In the genomic region with DNA sequence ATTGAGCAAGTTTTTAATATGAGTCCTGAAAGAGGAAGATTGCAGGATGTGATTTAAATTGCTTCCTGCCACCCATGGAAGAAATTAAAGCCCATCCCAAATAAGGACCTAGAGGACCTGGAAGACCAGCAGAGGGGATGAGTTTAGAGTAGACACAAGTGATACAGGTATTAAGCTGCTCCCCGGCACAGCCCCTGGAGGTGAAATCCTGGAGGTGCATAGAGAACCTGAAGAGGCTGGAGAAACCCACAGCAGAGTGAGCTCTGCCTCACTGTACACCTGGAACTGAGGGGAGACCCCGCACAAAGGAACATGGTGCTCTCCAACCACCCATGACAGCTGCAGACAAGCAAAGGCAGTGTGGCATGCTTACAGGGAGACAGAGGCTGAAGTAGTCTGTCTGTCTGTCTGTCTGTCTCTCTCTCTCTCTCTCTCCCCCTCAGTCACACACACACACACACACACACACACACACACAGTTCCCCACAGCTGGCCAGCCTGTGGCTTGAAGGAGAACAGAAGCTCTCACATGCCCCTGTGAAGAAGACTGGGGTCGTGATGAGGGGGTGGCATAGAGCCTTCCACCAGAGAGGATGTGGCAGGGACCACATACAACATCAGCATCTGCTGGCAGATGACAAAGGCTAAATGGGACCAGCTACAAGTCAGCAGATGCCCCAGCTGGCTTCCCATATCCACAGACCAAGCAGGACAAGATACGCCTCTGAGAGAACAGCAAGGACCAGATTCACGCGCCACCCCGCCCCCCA, we compare ENCODE assay signal across 24 cellular contexts. TPM values are rescaled to one million over a fixed set of nuclear protein-coding genes. Genes with fewer than 3 reads are reported as not detected.
A peak's percentile ranks its signal among the peaks of the same experiment; 100 is the strongest.
DNase-seq lines count a peak whose midpoint lies in the region; ATAC-seq and TF ChIP-seq lines count a peak whose summit lies in the region.
"Had no signal": no experiment of that assay in that cellular context is flagged by ENCODE, and none has a peak within 500 bp of the region (broad histone marks: within the 10 kb centered on the region; RNA-seq: fewer than 3 reads in every experiment).

No MANE protein-coding gene starts in this region.

- no peak overlapping the region for H4K5ac ChIP-seq in IMR-90 (ENCODE audit: low read depth, low read length)

- H4K91ac ChIP-seq in IMR-90 (ENCODE audit: insufficient read depth, low read depth, low read length): no peak overlapping the region

- no peak overlapping the region for H3K23ac ChIP-seq in IMR-90 (ENCODE audit: low read depth, low read length)

- no peak overlapping the region for H3K27ac ChIP-seq in IMR-90 (ENCODE audit: insufficient read depth, low read length)
- H3K27ac ChIP-seq: 22Rv1, Peyer's patch, transverse colon had no signal

- peaks cover 2% of the 10 kb centered on the region for H3K4me1 ChIP-seq in IMR-90 (ENCODE audit: control insufficient read depth, insufficient read depth, low read length)
- H3K4me1 ChIP-seq: HAP-1 had no signal

- ATAC-seq in IMR-90 (ENCODE audit: low read depth): no peak
- ATAC-seq in effector memory CD8-positive, alpha-beta T cell (replicated peaks): peak; percentile 24

- H3K18ac ChIP-seq in IMR-90 (ENCODE audit: low read depth, low read length): no peak overlapping the region

- dilution Hi-C loops in IMR-90 (cut with HindIII; ENCODE audit: low sequenced_read_pairs, unreplicated experiment): no loop called here

- H3K9me3 Mint-ChIP-seq in effector memory CD8-positive, alpha-beta T cell: no peaks in the 10 kb centered on the region
- H3K9me3 Mint-ChIP-seq in nephron progenitor cell: peaks cover 9% of the 10 kb centered on the region
- H3K9me3 Mint-ChIP-seq: CD14-positive monocyte, naive B cell had no signal

- 0 out of 2 replicates have a peak overlapping the region, but pooled peaks have one; percentile 15 for H2AK5ac ChIP-seq in IMR-90 (ENCODE audit: low read depth, low read length)

- TF ChIP-seq CTCF in IMR-90 (conservative IDR thresholded peaks at IDR 0.05; ENCODE audit: low read depth, low read length) (no peak), nephron progenitor cell (IDR thresholded peaks at IDR 0.05) (no peak)

- no peak overlapping the region for H3K14ac ChIP-seq in IMR-90 (replicated peaks; ENCODE audit: low read depth, low read length)

- no peak overlapping the region for H2BK5ac ChIP-seq in IMR-90 (ENCODE audit: low read depth, low read length, poor library complexity, severe bottlenecking)

- H3K4me3 Mint-ChIP-seq in effector memory CD8-positive, alpha-beta T cell: no peak overlapping the region
- no peak overlapping the region for H3K4me3 Mint-ChIP-seq in nephron progenitor cell
- H3K4me3 Mint-ChIP-seq: activated naive CD8-positive, alpha-beta T cell; CD14-positive monocyte; naive B cell had no signal

- 100% methylated on average over 1 of the region's 7 CpGs; no CpG with 5 or more reads in 1 of the 2 experiments for WGBS in IMR-90 (ENCODE audit: extremely low coverage in 2 of 2, insufficient read length in 1 of 2), 2 experiments

- no peaks in the 10 kb centered on the region for H3K36me3 ChIP-seq in IMR-90 (ENCODE audit: control insufficient read depth, insufficient read depth, low read length)
- H3K36me3 ChIP-seq: HAP-1, Peyer's patch, transverse colon had no signal

- BruUV-seq in IMR-90 (replicated peaks; lab: Mats Ljungman, UMichigan): no TSS peak

- H2BK20ac ChIP-seq in IMR-90 (ENCODE audit: low read depth, low read length): no peak overlapping the region

- no peak overlapping the region for H2AK9ac ChIP-seq in IMR-90 (replicated peaks; ENCODE audit: low read depth, low read length, poor library complexity)

- H3K4me1 Mint-ChIP-seq in effector memory CD8-positive, alpha-beta T cell (ENCODE audit: low read depth in 2 of 2): peaks cover 0 to 2% of the 10 kb centered on the region in 2 donors
- H3K4me1 Mint-ChIP-seq in nephron progenitor cell: no peaks in the 10 kb centered on the region
- H3K4me1 Mint-ChIP-seq: CD14-positive monocyte, naive B cell had no signal

- H3K9ac ChIP-seq in IMR-90 (ENCODE audit: low read depth, low read length): no peak overlapping the region

- TF ChIP-seq RAD21 in IMR-90 (IDR thresholded peaks at IDR 0.05; ENCODE audit: low read length): no peak

- H3K79me1 ChIP-seq in IMR-90 (ENCODE audit: low read depth in 1 of 2, low read length in 2 of 2): no peaks in the 10 kb centered on the region

- no peaks in the 10 kb centered on the region for H4K20me1 ChIP-seq in IMR-90 (ENCODE audit: insufficient read depth, low read length)

- no peaks in the 10 kb centered on the region for H3K9me3 ChIP-seq in IMR-90 (ENCODE audit: control insufficient read depth, insufficient read depth, low read length)
- H3K9me3 ChIP-seq: HAP-1, Peyer's patch, transverse colon had no signal

- H2AFZ ChIP-seq in IMR-90 (replicated peaks; ENCODE audit: low read length, poor library complexity): no peak overlapping the region

- no peaks in the 10 kb centered on the region for H3K9me1 ChIP-seq in IMR-90 (ENCODE audit: insufficient read depth, low read length)

- POLR2A ChIA-PET in IMR-90 (lab: Charles Lee; ENCODE audit: unreplicated experiment): no interaction called here

- no peak overlapping the region for H4K8ac ChIP-seq in IMR-90 (ENCODE audit: low read depth in 2 of 2, low read length in 2 of 2)

- in situ Hi-C loops in IMR-90 (cut with MboI; ENCODE audit: low sequenced_read_pairs): loop anchor here (10.0 kb wide), 1 partner anchor 140 kb away; no protein-coding TSS in a partner anchor

- TF ChIP-seq POLR2A in IMR-90 (IDR thresholded peaks at IDR 0.05; ENCODE audit: low read depth, low read length): no peak

- peaks cover 4 to 9% of the 10 kb centered on the region in 2 donors for H3K27me3 Mint-ChIP-seq in effector memory CD8-positive, alpha-beta T cell
- peaks cover 4% of the 10 kb centered on the region for H3K27me3 Mint-ChIP-seq in nephron progenitor cell (ENCODE audit: low read depth, poor library complexity)

- intact Hi-C loops in IMR-90 (cut with micrococcal nuclease): no loop called here

- DNase-seq in DMS53 (lab: John Stamatoyannopoulos, UW): peak; percentile 3
- no peak for DNase-seq in DMS53 treated with DMSO at 0.1 percent for 48 hours (lab: John Stamatoyannopoulos, UW; ENCODE audit: unreplicated experiment)
- no peak for DNase-seq in IMR-90
- DNase-seq in effector memory CD8-positive, alpha-beta T cell: no peak
- DNase-seq in nephron progenitor cell: peak; percentile 2
- no peak for DNase-seq in T-helper 9 cell
- no peak for DNase-seq in foreskin melanocyte
- DNase-seq in NCI-H2107 (lab: John Stamatoyannopoulos, UW): no peak
- DNase-seq: activated effector memory CD4-positive, alpha-beta T cell treated with anti-CD3 and anti-CD28 coated beads, Interleukin-2, amount 50 U/mL, for 16 hours; aorta; midbrain; naive B cell; NCI-H1436 treated with DMSO at 0.1 percent for 48 hours; NCI-H2081 treated with DMSO at 0.1 percent for 48 hours; NCI-H226; NCI-H69; SIG-M5; stimulated activated CD4-positive, alpha-beta T cell treated with anti-CD3 and anti-CD28 coated beads, Interleukin-4, amount 100 ng/mL, for 24 hours had no signal

- H3K27me3 ChIP-seq in IMR-90 (ENCODE audit: control insufficient read depth, insufficient read depth, low read length): no peaks in the 10 kb centered on the region
- H3K27me3 ChIP-seq: Peyer's patch, transverse colon had no signal

- no peak overlapping the region for H3K56ac ChIP-seq in IMR-90 (ENCODE audit: extremely low read depth, insufficient read depth, low read length)

- no peak overlapping the region for H2BK120ac ChIP-seq in IMR-90 (ENCODE audit: low read depth, low read length)

- H3K36me3 Mint-ChIP-seq in effector memory CD8-positive, alpha-beta T cell (ENCODE audit: insufficient read depth): no peaks in the 10 kb centered on the region
- H3K36me3 Mint-ChIP-seq in nephron progenitor cell (ENCODE audit: low read depth): peaks cover 5% of the 10 kb centered on the region
- H3K36me3 Mint-ChIP-seq: activated naive CD8-positive, alpha-beta T cell; CD14-positive monocyte; naive B cell had no signal

- H3K4me2 ChIP-seq in IMR-90 (ENCODE audit: low read depth, low read length): no peak overlapping the region

- CTCF ChIA-PET in IMR-90 (lab: Yijun Ruan, JAX): interaction anchor here (0.6 kb wide), 1 partner anchor 59 kb away, joined by 3 read pairs; no protein-coding TSS in a partner anchor

- H3K27ac Mint-ChIP-seq in effector memory CD8-positive, alpha-beta T cell: no peak overlapping the region
- no peak overlapping the region for H3K27ac Mint-ChIP-seq in nephron progenitor cell
- H3K27ac Mint-ChIP-seq: activated naive CD8-positive, alpha-beta T cell had no signal

- no peak overlapping the region for H3K4me3 ChIP-seq in IMR-90 (ENCODE audit: insufficient read depth, low read depth, low read length)
- H3K4me3 ChIP-seq: HAP-1, Peyer's patch, transverse colon had no signal

- H2BK15ac ChIP-seq in IMR-90 (ENCODE audit: low read depth, low read length): no peak overlapping the region; the same call in 2 of the 3 replicates

- no peak overlapping the region for H3K4ac ChIP-seq in IMR-90 (ENCODE audit: low read depth, low read length)

TF ChIP-seq in IMR-90, 13 proteins besides CTCF, POLR2A, EP300 and RAD21:
- TF ChIP-seq MAZ (IDR thresholded peaks at IDR 0.05; ENCODE audit: borderline replicate concordance, low read depth, low read length): no peak
- no peak for TF ChIP-seq CEBPB (IDR thresholded peaks at IDR 0.05; ENCODE audit: low read depth, low read length)
- no peak for TF ChIP-seq MXI1 (IDR thresholded peaks at IDR 0.05; ENCODE audit: borderline replicate concordance, low read depth, low read length)
- no peak for TF ChIP-seq FOS (IDR thresholded peaks at IDR 0.05; ENCODE audit: low read depth, low read length)
- TF ChIP-seq CHD1 (IDR thresholded peaks at IDR 0.05; ENCODE audit: low read depth, low read length): no peak
- no peak for TF ChIP-seq RFX5 (IDR thresholded peaks at IDR 0.05; ENCODE audit: low read depth, low read length)
- TF ChIP-seq, protein P1, sequence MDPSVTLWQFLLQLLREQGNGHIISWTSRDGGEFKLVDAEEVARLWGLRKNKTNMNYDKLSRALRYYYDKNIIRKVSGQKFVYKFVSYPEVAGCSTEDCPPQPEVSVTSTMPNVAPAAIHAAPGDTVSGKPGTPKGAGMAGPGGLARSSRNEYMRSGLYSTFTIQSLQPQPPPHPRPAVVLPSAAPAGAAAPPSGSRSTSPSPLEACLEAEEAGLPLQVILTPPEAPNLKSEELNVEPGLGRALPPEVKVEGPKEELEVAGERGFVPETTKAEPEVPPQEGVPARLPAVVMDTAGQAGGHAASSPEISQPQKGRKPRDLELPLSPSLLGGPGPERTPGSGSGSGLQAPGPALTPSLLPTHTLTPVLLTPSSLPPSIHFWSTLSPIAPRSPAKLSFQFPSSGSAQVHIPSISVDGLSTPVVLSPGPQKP (IDR thresholded peaks at IDR 0.05; ENCODE audit: borderline replicate concordance, low read depth, low read length): no peak
- TF ChIP-seq MAFK (IDR thresholded peaks at IDR 0.05; ENCODE audit: low read depth, low read length): no peak
- TF ChIP-seq RCOR1 (IDR thresholded peaks at IDR 0.05; ENCODE audit: insufficient replicate concordance, low read length): no peak
- no peak for TF ChIP-seq NFE2L2 (IDR thresholded peaks at IDR 0.05; ENCODE audit: low read depth, low read length)

RNA-seq across cellular contexts. Expression of a gene that starts 38.1 kb away (rescaled TPM):
- total RNA-seq in IMR-90 (2012; rRNA removed): 0.18 and 0.56 TPM in 2 replicates
- 0.03 and 0.10 TPM in 2 replicates for polyA plus RNA-seq in IMR-90 (2012; rRNA removed)
- polyA plus RNA-seq in IMR-90 (2012; cell fraction: cytosol; rRNA removed): 0.01 and 0.02 TPM in 2 replicates
- 0.11 TPM in 1 of 2 replicates, not detected in the other for polyA plus RNA-seq in IMR-90 (2012; cell fraction: nucleus; rRNA removed; ENCODE audit: low replicate concordance)
- total RNA-seq: Peyer's patch had no signal

Comparison
In these comparisons a context has a peak if more than half of its experiments do, and no peak if none do; other contexts are left out.
1. DNase-seq: peak in DMS53 (single experiment) and nephron progenitor cell (single experiment); none in DMS53 treated with DMSO at 0.1 percent for 48 hours (single experiment), IMR-90 (single experiment), effector memory CD8-positive, alpha-beta T cell (0 of 3), T-helper 9 cell (single experiment), foreskin melanocyte (single experiment) and NCI-H2107 (single experiment).